21 cellular contexts compared by ENCODE assay signal in genomic region chr2:33406622-33407021, GRCh38.
"Had no signal": no experiment of that assay in that cellular context is flagged by ENCODE, and none has a peak within 500 bp of the region (broad histone marks: within the 10 kb centered on the region; RNA-seq: fewer than 3 reads in every experiment).

No MANE protein-coding gene starts in this region.

- H3K36me3 ChIP-seq: esophagus muscularis mucosa, prostate gland, suprapubic skin, transverse colon had no signal

- H3K27me3 ChIP-seq: esophagus muscularis mucosa, foreskin keratinocyte, suprapubic skin, transverse colon had no signal

- ATAC-seq: activated CD4-positive, CD25-positive, alpha-beta regulatory T cell treated with anti-CD3 and anti-CD28 coated beads, Interleukin-2, amount 50 U/mL, for 24 hours; foreskin keratinocyte; right cardiac atrium; stimulated activated naive CD8-positive, alpha-beta T cell treated with anti-CD3 and anti-CD28 coated beads, Interleukin-15, amount 100 ng/mL, for 72 hours had no signal

- H3K9me3 ChIP-seq: prostate gland, transverse colon had no signal

- DNase-seq: activated CD4-positive, alpha-beta T cell treated with anti-CD3 and anti-CD28 coated beads, Interleukin-2, amount 10 ng/mL, durations not matched to agents 7 days and 5 days; activated CD8-positive, alpha-beta memory T cell treated with anti-CD3 and anti-CD28 coated beads, Interleukin-2, amount 50 U/mL, for 4 hours; activated effector memory CD4-positive, alpha-beta T cell treated with Interleukin-2 at 50 U/mL for 16 hours; activated naive CD4-positive, alpha-beta T cell treated with anti-CD3 and anti-CD28 coated beads, Interleukin-2, amount 50 U/mL, for 16 hours; activated T-cell treated with anti-CD3 and anti-CD28 coated beads, Interleukin-2, amount 50 U/mL, for 48 hours; aorta; effector CD8-positive, alpha-beta T cell; hypothalamus; right cardiac atrium; small intestine; stimulated activated CD4-positive, alpha-beta T cell treated with anti-CD3 and anti-CD28 coated beads, Interleukin-15, amount 100 ng/mL, for 24 hours; stimulated activated CD4-positive, alpha-beta T cell treated with anti-CD3 and anti-CD28 coated beads, Interleukin-2, amount 100 ng/mL, for 48 hours; stimulated activated naive CD8-positive, alpha-beta T cell treated with anti-CD3 and anti-CD28 coated beads, Interleukin-15, amount 100 ng/mL, for 72 hours; T1000; transverse colon had no signal

- H3K27me3 Mint-ChIP-seq: dendritic cell treated with granulocyte-macrophage colony-stimulating factor and Interleukin-4, amounts not matched to agents 40 ng/mL and 50 ng/mL, for 4 days; stimulated activated naive CD8-positive, alpha-beta T cell treated with anti-CD3 and anti-CD28 coated beads, Interleukin-15, amount 100 ng/mL, for 72 hours had no signal

- H3K27ac ChIP-seq: esophagus muscularis mucosa, foreskin keratinocyte, prostate gland, suprapubic skin, transverse colon had no signal

- H3K4me1 ChIP-seq: prostate gland, suprapubic skin, transverse colon had no signal

- H3K4me3 Mint-ChIP-seq: activated CD4-positive, alpha-beta T cell treated with anti-CD3 and anti-CD28 coated beads, Interleukin-2, amount 10 ng/mL, durations not matched to agents 7 days and 5 days; dendritic cell treated with granulocyte-macrophage colony-stimulating factor and Interleukin-4, amounts not matched to agents 40 ng/mL and 50 ng/mL, for 4 days; stimulated activated naive CD8-positive, alpha-beta T cell treated with anti-CD3 and anti-CD28 coated beads, Interleukin-15, amount 100 ng/mL, for 72 hours had no signal

- H3K27ac Mint-ChIP-seq: activated CD4-positive, alpha-beta T cell treated with anti-CD3 and anti-CD28 coated beads, Interleukin-2, amount 10 ng/mL, durations not matched to agents 7 days and 5 days; dendritic cell treated with granulocyte-macrophage colony-stimulating factor and Interleukin-4, amounts not matched to agents 40 ng/mL and 50 ng/mL, for 4 days had no signal

- H3K4me1 Mint-ChIP-seq: activated CD4-positive, alpha-beta T cell treated with anti-CD3 and anti-CD28 coated beads, Interleukin-2, amount 10 ng/mL, durations not matched to agents 7 days and 5 days; stimulated activated naive CD8-positive, alpha-beta T cell treated with anti-CD3 and anti-CD28 coated beads, Interleukin-15, amount 100 ng/mL, for 72 hours had no signal

- H3K4me3 ChIP-seq: esophagus muscularis mucosa, prostate gland, suprapubic skin, transverse colon had no signal
